In the genomic region with DNA sequence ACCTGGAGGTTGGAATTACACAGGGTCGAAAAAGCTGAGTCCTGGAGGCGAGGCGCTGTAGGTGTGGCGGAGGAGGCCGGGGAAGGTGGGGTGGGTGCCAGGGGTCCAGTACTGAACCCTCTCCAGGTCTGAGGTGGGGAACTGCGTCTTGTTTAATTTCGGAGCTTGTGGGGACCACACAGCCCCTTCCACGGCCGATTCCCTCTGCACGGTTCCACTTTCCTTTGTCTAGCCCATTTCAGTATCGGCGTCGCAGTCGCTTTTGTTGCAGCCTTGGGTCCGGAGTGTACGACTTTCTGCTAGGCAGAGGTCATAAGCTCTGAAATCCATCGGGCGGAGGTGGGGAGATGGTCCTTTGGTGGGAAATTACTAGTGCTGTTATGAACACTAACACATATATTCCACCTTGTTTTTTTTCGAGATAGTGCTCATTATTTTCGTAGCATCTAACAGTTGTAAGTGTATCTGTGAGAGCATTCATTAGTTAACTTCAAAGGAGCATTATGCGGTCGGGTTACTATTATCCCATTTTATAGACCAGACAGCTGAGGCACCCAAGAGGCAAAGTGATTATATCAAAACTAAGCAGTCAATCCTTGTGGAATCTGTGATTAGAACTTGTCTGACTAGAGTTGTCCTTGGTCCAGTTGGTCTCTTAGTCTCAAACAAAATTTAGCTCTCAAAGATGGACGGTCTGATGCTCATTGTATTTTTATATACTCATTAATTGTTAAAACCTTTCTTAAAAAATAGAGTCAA, we compare ENCODE assay signal across 8 cellular contexts. TPM values are rescaled to one million over a fixed set of nuclear protein-coding genes. Genes with fewer than 3 reads are reported as not detected.
A peak's percentile ranks its signal among the peaks of the same experiment; 100 is the strongest.
DNase-seq lines count a peak whose midpoint lies in the region; ATAC-seq and TF ChIP-seq lines count a peak whose summit lies in the region.

No MANE protein-coding gene starts in this region.

- 15 to 18% methylated on average over 21 to 23 of the region's 23 CpGs for WGBS in GM23248 (ENCODE audit: low coverage in 1 of 2, low lambda C conversion rate in 2 of 2, missing lambda C conversion rate in 2 of 2), 2 experiments

- peaks cover 7% of the 10 kb centered on the region for H3K4me1 Mint-ChIP-seq in WTC11

- no peaks in the 10 kb centered on the region for H3K9me2 ChIP-seq in GM23248 (ENCODE audit: insufficient read depth)

- H3K27me3 Mint-ChIP-seq in WTC11 (ENCODE audit: low read depth), result peaks cover 34% of the 10 kb centered on the region

- no peaks in the 10 kb centered on the region for H3K4me1 ChIP-seq in GM23248 (ENCODE audit: insufficient read depth)

- H2AFZ ChIP-seq in GM23248, result peak overlapping the region; percentile 72

- no peaks in the 10 kb centered on the region for H3K9me3 Mint-ChIP-seq in WTC11

- H3K36me3 ChIP-seq in GM23248 (ENCODE audit: low read depth), result no peaks in the 10 kb centered on the region

- intact Hi-C loops in left ventricle myocardium superior (cut with micrococcal nuclease), result no loop called here

- CTCF ChIA-PET in WTC11 (lab: Charles Lee), result interaction anchor here (1.7 kb wide), 1 partner anchor 18 kb away, joined by 11 read pairs; no protein-coding TSS in a partner anchor

- H3K4me3 Mint-ChIP-seq in WTC11, result peak overlapping the region; percentile 84

- H3K79me2 ChIP-seq in GM23248 (ENCODE audit: insufficient read depth), result no peaks in the 10 kb centered on the region

- peak overlapping the region; percentile 63 for H3K4me3 ChIP-seq in GM23248
- H3K4me3 ChIP-seq in retinal pigment epithelial cell (ENCODE audit: low read length), result peak overlapping the region; percentile 76

- H3K9me3 ChIP-seq in GM23248 (ENCODE audit: low read depth), result no peaks in the 10 kb centered on the region

- in situ Hi-C loops in GM23248 (cut with MboI), result no loop called here

- no peaks in the 10 kb centered on the region for H3K36me3 Mint-ChIP-seq in WTC11

- H3K9ac ChIP-seq in GM23248, result 0 out of 2 replicates have a peak overlapping the region, but pooled peaks have one; percentile 31

- ATAC-seq in WTC11, result no peak
- ATAC-seq in left ventricle myocardium superior, result peak; percentile 69
- no peak for ATAC-seq in HG03045 (IDR thresholded peaks at IDR 0.05; ENCODE audit: unreplicated experiment)

- H3K4me2 ChIP-seq in GM23248 (ENCODE audit: unreplicated experiment), result peak overlapping the region; percentile 76

- H4K20me1 ChIP-seq in GM23248 (ENCODE audit: insufficient read depth), result no peaks in the 10 kb centered on the region

- DNase-seq in GM23248 (no peak), WTC11 (ENCODE audit: low spot score) (no peak), left ventricle myocardium superior (peak; percentile 35), retinal pigment epithelial cell (ENCODE audit: low read depth) (no peak), NCI-H226 (no peak), activated gamma-delta T cell treated with Interleukin-2 at 50 U/mL for 16 hours (no peak)
- no peak for DNase-seq in stimulated activated CD4-positive, alpha-beta T cell treated with anti-CD3 and anti-CD28 coated beads, Interleukin-2, amount 100 ng/mL, for 48 hours

- H3F3A ChIP-seq in GM23248 (ENCODE audit: insufficient read depth), result no peaks in the 10 kb centered on the region

- H3K27ac ChIP-seq in GM23248, result no peak overlapping the region

- POLR2A ChIA-PET in WTC11 (lab: Charles Lee), result interaction anchor here (0.5 to 0.7 kb wide), 4 partner anchors 22 to 1381 kb away, joined by 3 to 4 read pairs (median 3); no protein-coding TSS in a partner anchor

- H3K27ac Mint-ChIP-seq in WTC11, result peak overlapping the region; percentile 54; the same call in 1 of the 2 replicates

- peaks cover 57% of the 10 kb centered on the region for H3K27me3 ChIP-seq in GM23248 (replicated peaks; ENCODE audit: insufficient read depth)

- TF ChIP-seq CTCF in WTC11 (IDR thresholded peaks at IDR 0.05) (no peak), retinal pigment epithelial cell (conservative IDR thresholded peaks at IDR 0.05; ENCODE audit: low read depth, low read length) (no peak)

TF ChIP-seq in WTC11, 78 proteins besides CTCF, POLR2A, EP300 and RAD21:
- no peak for TF ChIP-seq ZNF416 (CRISPR knock-in tag; IDR thresholded peaks at IDR 0.05)
- no peak for TF ChIP-seq TP53 (CRISPR knock-in tag; IDR thresholded peaks at IDR 0.05)
- TF ChIP-seq, protein P1, sequence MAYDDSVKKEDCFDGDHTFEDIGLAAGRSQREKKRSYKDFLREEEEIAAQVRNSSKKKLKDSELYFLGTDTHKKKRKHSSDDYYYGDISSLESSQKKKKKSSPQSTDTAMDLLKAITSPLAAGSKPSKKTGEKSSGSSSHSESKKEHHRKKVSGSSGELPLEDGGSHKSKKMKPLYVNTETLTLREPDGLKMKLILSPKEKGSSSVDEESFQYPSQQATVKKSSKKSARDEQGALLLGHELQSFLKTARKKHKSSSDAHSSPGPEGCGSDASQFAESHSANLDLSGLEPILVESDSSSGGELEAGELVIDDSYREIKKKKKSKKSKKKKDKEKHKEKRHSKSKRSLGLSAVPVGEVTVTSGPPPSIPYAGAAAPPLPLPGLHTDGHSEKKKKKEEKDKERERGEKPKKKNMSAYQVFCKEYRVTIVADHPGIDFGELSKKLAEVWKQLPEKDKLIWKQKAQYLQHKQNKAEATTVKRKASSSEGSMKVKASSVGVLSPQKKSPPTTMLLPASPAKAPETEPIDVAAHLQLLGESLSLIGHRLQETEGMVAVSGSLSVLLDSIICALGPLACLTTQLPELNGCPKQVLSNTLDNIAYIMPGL (CRISPR knock-in tag; IDR thresholded peaks at IDR 0.05), result no peak
- TF ChIP-seq, protein P2, sequence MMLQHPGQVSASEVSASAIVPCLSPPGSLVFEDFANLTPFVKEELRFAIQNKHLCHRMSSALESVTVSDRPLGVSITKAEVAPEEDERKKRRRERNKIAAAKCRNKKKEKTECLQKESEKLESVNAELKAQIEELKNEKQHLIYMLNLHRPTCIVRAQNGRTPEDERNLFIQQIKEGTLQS (CRISPR knock-in tag; conservative IDR thresholded peaks at IDR 0.05), result no peak
- TF ChIP-seq, protein P3, sequence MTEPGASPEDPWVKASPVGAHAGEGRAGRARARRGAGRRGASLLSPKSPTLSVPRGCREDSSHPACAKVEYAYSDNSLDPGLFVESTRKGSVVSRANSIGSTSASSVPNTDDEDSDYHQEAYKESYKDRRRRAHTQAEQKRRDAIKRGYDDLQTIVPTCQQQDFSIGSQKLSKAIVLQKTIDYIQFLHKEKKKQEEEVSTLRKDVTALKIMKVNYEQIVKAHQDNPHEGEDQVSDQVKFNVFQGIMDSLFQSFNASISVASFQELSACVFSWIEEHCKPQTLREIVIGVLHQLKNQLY (CRISPR knock-in tag; IDR thresholded peaks at IDR 0.05), result no peak
- TF ChIP-seq NR3C1 (CRISPR knock-in tag; conservative IDR thresholded peaks at IDR 0.05; ENCODE audit: low read depth), result no peak

RNA-seq across cellular contexts. Expression of a gene that starts 0.7 kb away (rescaled TPM):
- 0.32 TPM in 1 of 2 replicates, not detected in the other for total RNA-seq in GM23248 (2014; rRNA removed; shearing (Covaris generic))
- 0.04 and 0.10 TPM in 2 replicates for polyA plus RNA-seq in GM23248 (2016; fragmentation: Nextera tagmentation; extraction: Ambion mirVana)
- total RNA-seq in WTC11 (2021) (2.5 to 3.4 TPM (median 2.7 TPM) in 3 replicates), left ventricle myocardium superior (12.5 TPM)
